Comparison of ENCODE assay signal across 31 cellular contexts in genomic region chr3:172164620-172165362, GRCh38.
"Had no signal": no experiment of that assay in that cellular context is flagged by ENCODE, and none has a peak within 500 bp of the region (broad histone marks: within the 10 kb centered on the region; RNA-seq: fewer than 3 reads in every experiment).

No MANE protein-coding gene starts in this region.

- H3K27me3 ChIP-seq: cardiac muscle cell, SJCRH30 had no signal

- H3K4me3 ChIP-seq: cardiac muscle cell, SJCRH30, SK-N-MC had no signal

- H3K9me3 Mint-ChIP-seq: activated CD4-positive, alpha-beta T cell treated with anti-CD3 and anti-CD28 coated beads, Interleukin-2, amount 10 ng/mL, durations not matched to agents 24 days and 14 days; activated CD8-positive, alpha-beta T cell treated with anti-CD3 and anti-CD28 coated beads for 36 hours; activated naive CD8-positive, alpha-beta T cell treated with anti-CD3 and anti-CD28 coated beads for 36 hours; activated T-cell treated with anti-CD3 and anti-CD28 coated beads, Interleukin-2, amount 50 U/mL, for 72 hours; activated T-helper 17 cell treated with anti-CD3 and anti-CD28 coated beads, Interleukin-2, amount 50 U/mL, for 72 hours; central memory CD8-positive, alpha-beta T cell had no signal

- DNase-seq: activated CD4-positive, alpha-beta T cell treated with anti-CD3 and anti-CD28 coated beads, Interleukin-2, amount 10 ng/mL, durations not matched to agents 24 days and 14 days; activated CD4-positive, alpha-beta T cell treated with anti-CD3 and anti-CD28 coated beads, Interleukin-2, amount 50 U/mL, for 4 hours; activated CD8-positive, alpha-beta T cell treated with anti-CD3 and anti-CD28 coated beads for 36 hours; activated effector memory CD4-positive, alpha-beta T cell treated with anti-CD3 and anti-CD28 coated beads, Interleukin-2, amount 50 U/mL, for 16 hours; activated naive CD4-positive, alpha-beta T cell; activated naive CD4-positive, alpha-beta T cell treated with anti-CD3 and anti-CD28 coated beads, Interleukin-2, amount 50 U/mL, for 16 hours; activated naive CD8-positive, alpha-beta T cell treated with anti-CD3 and anti-CD28 coated beads for 36 hours; activated T-cell treated with anti-CD3 and anti-CD28 coated beads, Interleukin-2, amount 50 U/mL, for 1 hour; activated T-cell treated with anti-CD3 and anti-CD28 coated beads, Interleukin-2, amount 50 U/mL, for 72 hours; amniotic stem cell; aorta; NCI-H1092 treated with DMSO at 0.1 percent for 48 hours; NCI-H1417; NCI-H146; NCI-H187; NCI-H2029 treated with DMSO at 0.1 percent for 48 hours; NCI-H2107; NCI-H2171; NCI-H510A; NCI-H526; NCI-H748 treated with DMSO at 0.1 percent for 48 hours; NK-92 treated with Interleukin-12 subunit alpha and Interleukin-12 subunit beta, amount 100 ng/mL, for 24 hours; PC-3; Right ventricle myocardium superior; SJCRH30; T1000; WERI-Rb-1 had no signal

- H3K27ac ChIP-seq: cardiac muscle cell, SJCRH30, SK-N-MC, WERI-Rb-1 had no signal

- H3K27me3 Mint-ChIP-seq: activated CD4-positive, alpha-beta T cell treated with anti-CD3 and anti-CD28 coated beads, Interleukin-2, amount 10 ng/mL, durations not matched to agents 24 days and 14 days; activated CD8-positive, alpha-beta T cell treated with anti-CD3 and anti-CD28 coated beads for 36 hours; activated naive CD8-positive, alpha-beta T cell treated with anti-CD3 and anti-CD28 coated beads for 36 hours; activated T-helper 17 cell treated with anti-CD3 and anti-CD28 coated beads, Interleukin-2, amount 50 U/mL, for 72 hours; central memory CD8-positive, alpha-beta T cell had no signal

- H3K27ac Mint-ChIP-seq: activated CD4-positive, alpha-beta T cell treated with anti-CD3 and anti-CD28 coated beads, Interleukin-2, amount 10 ng/mL, durations not matched to agents 24 days and 14 days; activated CD8-positive, alpha-beta T cell treated with anti-CD3 and anti-CD28 coated beads for 36 hours; activated naive CD8-positive, alpha-beta T cell treated with anti-CD3 and anti-CD28 coated beads for 36 hours; activated T-cell treated with anti-CD3 and anti-CD28 coated beads, Interleukin-2, amount 50 U/mL, for 72 hours; activated T-helper 17 cell treated with anti-CD3 and anti-CD28 coated beads, Interleukin-2, amount 50 U/mL, for 72 hours had no signal

- ATAC-seq: activated CD8-positive, alpha-beta T cell treated with anti-CD3 and anti-CD28 coated beads for 36 hours; activated T-cell treated with anti-CD3 and anti-CD28 coated beads, Interleukin-2, amount 50 U/mL, for 72 hours; activated T-helper 17 cell treated with anti-CD3 and anti-CD28 coated beads, Interleukin-2, amount 50 U/mL, for 72 hours; PC-3 had no signal

- H3K4me3 Mint-ChIP-seq: activated CD4-positive, alpha-beta T cell treated with anti-CD3 and anti-CD28 coated beads, Interleukin-2, amount 10 ng/mL, durations not matched to agents 24 days and 14 days; activated CD8-positive, alpha-beta T cell treated with anti-CD3 and anti-CD28 coated beads for 36 hours; activated naive CD8-positive, alpha-beta T cell treated with anti-CD3 and anti-CD28 coated beads for 36 hours; activated T-cell treated with anti-CD3 and anti-CD28 coated beads, Interleukin-2, amount 50 U/mL, for 72 hours; activated T-helper 17 cell treated with anti-CD3 and anti-CD28 coated beads, Interleukin-2, amount 50 U/mL, for 72 hours; central memory CD8-positive, alpha-beta T cell had no signal

- H3K36me3 ChIP-seq: cardiac muscle cell, WERI-Rb-1 had no signal
